Comparison of ENCODE assay signal across 24 cellular contexts in genomic region chr1:77639557-77640069, GRCh38.
"Had no signal": no experiment of that assay in that cellular context is flagged by ENCODE, and none has a peak within 500 bp of the region (broad histone marks: within the 10 kb centered on the region; RNA-seq: fewer than 3 reads in every experiment).

No MANE protein-coding gene starts in this region.

- H3K4me1 ChIP-seq: gastrocnemius medialis, spleen had no signal

- H3K27ac ChIP-seq: gastrocnemius medialis, left ventricle myocardium inferior, spleen, upper lobe of left lung, WERI-Rb-1 had no signal

- H3K4me3 Mint-ChIP-seq: activated T-cell treated with anti-CD3 and anti-CD28 coated beads, Interleukin-2, amount 50 U/mL, for 24 hours; central memory CD8-positive, alpha-beta T cell; natural killer cell treated with Interleukin-12 subunit alpha and Interleukin-12 subunit beta and Interleukin-15 and Interleukin-18, amount 100 ng/mL, for 72 hours; stimulated activated naive CD8-positive, alpha-beta T cell treated with anti-CD3 and anti-CD28 coated beads, Interleukin-15, amount 100 ng/mL, for 72 hours; T-helper 1 cell treated with Interleukin-12 subunit alpha and Interleukin-12 subunit beta and Interleukin-4 antibody, amounts not matched to agents 30 μg/mL and 1 μg/mL, for 36 hours had no signal

- H3K27ac Mint-ChIP-seq: activated T-cell treated with anti-CD3 and anti-CD28 coated beads, Interleukin-2, amount 50 U/mL, for 24 hours; natural killer cell treated with Interleukin-12 subunit alpha and Interleukin-12 subunit beta and Interleukin-15 and Interleukin-18, amount 100 ng/mL, for 72 hours; stimulated activated naive CD8-positive, alpha-beta T cell treated with anti-CD3 and anti-CD28 coated beads, Interleukin-15, amount 100 ng/mL, for 72 hours; T-helper 1 cell treated with Interleukin-12 subunit alpha and Interleukin-12 subunit beta and Interleukin-4 antibody, amounts not matched to agents 30 μg/mL and 1 μg/mL, for 36 hours had no signal

- H3K27me3 ChIP-seq: gastrocnemius medialis, spleen, upper lobe of left lung had no signal

- H3K4me3 ChIP-seq: gastrocnemius medialis, left ventricle myocardium inferior, lung, mucosa of descending colon, spleen, upper lobe of left lung had no signal

- ATAC-seq: gastrocnemius medialis; mucosa of descending colon; right cardiac atrium; stimulated activated naive CD8-positive, alpha-beta T cell treated with anti-CD3 and anti-CD28 coated beads, Interleukin-15, amount 100 ng/mL, for 72 hours had no signal

- H3K27me3 Mint-ChIP-seq: activated T-cell treated with anti-CD3 and anti-CD28 coated beads, Interleukin-2, amount 50 U/mL, for 24 hours; central memory CD8-positive, alpha-beta T cell; natural killer cell treated with Interleukin-12 subunit alpha and Interleukin-12 subunit beta and Interleukin-15 and Interleukin-18, amount 100 ng/mL, for 72 hours; stimulated activated naive CD8-positive, alpha-beta T cell treated with anti-CD3 and anti-CD28 coated beads, Interleukin-15, amount 100 ng/mL, for 72 hours had no signal

- H3K9me3 Mint-ChIP-seq: activated T-cell treated with anti-CD3 and anti-CD28 coated beads, Interleukin-2, amount 50 U/mL, for 24 hours; central memory CD8-positive, alpha-beta T cell; natural killer cell treated with Interleukin-12 subunit alpha and Interleukin-12 subunit beta and Interleukin-15 and Interleukin-18, amount 100 ng/mL, for 72 hours; stimulated activated naive CD8-positive, alpha-beta T cell treated with anti-CD3 and anti-CD28 coated beads, Interleukin-15, amount 100 ng/mL, for 72 hours; T-helper 1 cell treated with Interleukin-12 subunit alpha and Interleukin-12 subunit beta and Interleukin-4 antibody, amounts not matched to agents 30 μg/mL and 1 μg/mL, for 36 hours had no signal

- H3K9me3 ChIP-seq: gastrocnemius medialis, left ventricle myocardium inferior, mucosa of descending colon, spleen, upper lobe of left lung had no signal

- DNase-seq: activated CD4-positive, alpha-beta T cell treated with anti-CD3 and anti-CD28 coated beads for 1 hour; activated CD8-positive, alpha-beta memory T cell treated with anti-CD3 and anti-CD28 coated beads, Interleukin-2, amount 50 U/mL, for 48 hours; activated gamma-delta T cell treated with Interleukin-2 at 50 U/mL for 16 hours; activated naive CD4-positive, alpha-beta T cell treated with anti-CD3 and anti-CD28 coated beads, Interleukin-2, amount 50 U/mL, for 16 hours; activated T-cell treated with anti-CD3 and anti-CD28 coated beads, Interleukin-2, amount 50 U/mL, for 24 hours; effector CD4-positive, alpha-beta T cell; erythroblast; gastrocnemius medialis; glutamatergic neuron; islet precursor cell; left ventricle myocardium inferior; mucosa of descending colon; right cardiac atrium; spleen; stimulated activated CD4-positive, alpha-beta T cell treated with anti-CD3 and anti-CD28 coated beads, Interleukin-2, amount 100 ng/mL, for 48 hours; stimulated activated naive CD8-positive, alpha-beta T cell treated with anti-CD3 and anti-CD28 coated beads, Interleukin-15, amount 100 ng/mL, for 72 hours; substantia nigra; T1000; upper lobe of left lung; WERI-Rb-1 had no signal
